ENCODE assay signal across 1 cellular context in the genomic region with DNA sequence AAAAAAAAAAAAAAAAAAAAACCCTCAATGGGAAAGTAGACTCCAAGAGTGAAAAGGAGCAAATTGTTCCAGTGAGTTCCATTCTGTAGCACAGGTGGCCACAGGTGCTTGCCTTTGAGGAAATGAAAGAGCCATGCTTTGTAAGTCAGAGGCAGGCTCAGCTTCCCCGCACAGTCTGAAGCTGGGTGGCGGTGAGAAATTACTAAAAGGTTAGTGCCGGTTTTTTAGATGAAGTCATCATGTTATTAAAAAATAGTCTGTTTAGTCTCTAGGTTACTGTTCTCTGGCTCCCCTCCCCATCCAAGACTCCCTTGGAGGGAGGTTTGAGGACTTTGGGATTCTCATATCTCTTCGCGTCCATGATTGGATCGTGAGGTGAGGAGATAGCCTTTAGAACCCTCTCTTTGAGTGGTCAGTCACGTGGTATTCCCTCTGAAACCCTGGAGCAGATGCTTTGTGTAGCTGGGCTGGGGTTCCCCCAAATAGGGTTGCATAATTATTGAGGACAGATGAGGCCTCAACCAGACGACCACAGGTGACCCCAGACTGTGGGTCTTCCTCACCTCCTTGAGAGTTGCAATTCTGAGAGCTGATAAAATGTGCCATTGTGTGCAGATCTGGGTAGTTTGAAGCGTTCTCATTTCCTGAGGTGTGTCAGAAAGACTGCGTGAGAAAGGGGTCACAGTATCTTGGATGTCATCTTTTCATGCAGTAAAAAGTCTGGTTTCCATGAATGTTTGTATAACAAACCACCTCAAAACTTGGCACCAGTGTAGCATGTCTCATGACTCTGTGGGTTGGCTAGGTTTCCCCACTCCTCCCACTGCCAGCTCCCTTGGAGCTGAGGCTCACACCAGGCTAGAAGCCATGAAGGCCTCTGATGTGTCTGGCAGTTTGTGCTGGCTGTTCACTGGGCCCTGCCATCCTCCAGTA.
TF ChIP-seq lines count a peak whose summit lies in the region.

No MANE protein-coding gene starts in this region.

TF ChIP-seq in HepG2, 621 proteins besides CTCF, POLR2A, EP300 and RAD21:
- TF ChIP-seq, protein P1, sequence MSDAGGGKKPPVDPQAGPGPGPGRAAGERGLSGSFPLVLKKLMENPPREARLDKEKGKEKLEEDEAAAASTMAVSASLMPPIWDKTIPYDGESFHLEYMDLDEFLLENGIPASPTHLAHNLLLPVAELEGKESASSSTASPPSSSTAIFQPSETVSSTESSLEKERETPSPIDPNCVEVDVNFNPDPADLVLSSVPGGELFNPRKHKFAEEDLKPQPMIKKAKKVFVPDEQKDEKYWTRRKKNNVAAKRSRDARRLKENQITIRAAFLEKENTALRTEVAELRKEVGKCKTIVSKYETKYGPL (CRISPR knock-in tag; IDR thresholded peaks at IDR 0.05), result no peak
- no peak for TF ChIP-seq ZBTB1 (CRISPR knock-in tag; IDR thresholded peaks at IDR 0.05; ENCODE audit: borderline replicate concordance)
- no peak for TF ChIP-seq SMYD3 (CRISPR knock-in tag; IDR thresholded peaks at IDR 0.05)
- TF ChIP-seq, protein P2, sequence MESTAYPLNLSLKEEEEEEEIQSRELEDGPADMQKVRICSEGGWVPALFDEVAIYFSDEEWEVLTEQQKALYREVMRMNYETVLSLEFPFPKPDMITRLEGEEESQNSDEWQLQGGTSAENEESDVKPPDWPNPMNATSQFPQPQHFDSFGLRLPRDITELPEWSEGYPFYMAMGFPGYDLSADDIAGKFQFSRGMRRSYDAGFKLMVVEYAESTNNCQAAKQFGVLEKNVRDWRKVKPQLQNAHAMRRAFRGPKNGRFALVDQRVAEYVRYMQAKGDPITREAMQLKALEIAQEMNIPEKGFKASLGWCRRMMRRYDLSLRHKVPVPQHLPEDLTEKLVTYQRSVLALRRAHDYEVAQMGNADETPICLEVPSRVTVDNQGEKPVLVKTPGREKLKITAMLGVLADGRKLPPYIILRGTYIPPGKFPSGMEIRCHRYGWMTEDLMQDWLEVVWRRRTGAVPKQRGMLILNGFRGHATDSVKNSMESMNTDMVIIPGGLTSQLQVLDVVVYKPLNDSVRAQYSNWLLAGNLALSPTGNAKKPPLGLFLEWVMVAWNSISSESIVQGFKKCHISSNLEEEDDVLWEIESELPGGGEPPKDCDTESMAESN (CRISPR knock-in tag; conservative IDR thresholded peaks at IDR 0.05), result no peak
- no peak for TF ChIP-seq ZZZ3 (CRISPR knock-in tag; IDR thresholded peaks at IDR 0.05; ENCODE audit: borderline replicate concordance)
- no peak for TF ChIP-seq TOPORS (CRISPR knock-in tag; IDR thresholded peaks at IDR 0.05)
- no peak for TF ChIP-seq PPARG (CRISPR knock-in tag; conservative IDR thresholded peaks at IDR 0.05)
- TF ChIP-seq HIVEP1 (CRISPR knock-in tag; IDR thresholded peaks at IDR 0.05), result no peak
- no peak for TF ChIP-seq XBP1 (CRISPR knock-in tag; IDR thresholded peaks at IDR 0.05)
- TF ChIP-seq NFRKB (IDR thresholded peaks at IDR 0.05), result no peak
- no peak for TF ChIP-seq POGZ (CRISPR knock-in tag; IDR thresholded peaks at IDR 0.05)
- TF ChIP-seq ZNF883 (CRISPR knock-in tag; IDR thresholded peaks at IDR 0.05; ENCODE audit: not compliant biosample characterization), result no peak
- TF ChIP-seq EHMT2 (IDR thresholded peaks at IDR 0.05; ENCODE audit: borderline replicate concordance, low read depth, low read length), result no peak
- no peak for TF ChIP-seq ATF2 (CRISPR knock-in tag; IDR thresholded peaks at IDR 0.05)
- TF ChIP-seq ZSCAN5A (CRISPR knock-in tag; IDR thresholded peaks at IDR 0.05; ENCODE audit: borderline replicate concordance), result no peak
